Comparison of ENCODE assay signal across 8 cellular contexts in genomic region chrX:108199691-108200090, GRCh38.
A peak's percentile ranks its signal among the peaks of the same experiment; 100 is the strongest.
DNase-seq lines count a peak whose midpoint lies in the region; ATAC-seq and TF ChIP-seq lines count a peak whose summit lies in the region.

No MANE protein-coding gene starts in this region.

- H2BK15ac ChIP-seq in neuronal stem cell (ENCODE audit: low read length): no peak overlapping the region

- H3K27ac ChIP-seq in neuronal stem cell (replicated peaks; ENCODE audit: low read length): no peak overlapping the region

- H3K4ac ChIP-seq in neuronal stem cell (ENCODE audit: low read length): no peak overlapping the region

- peak; percentile 80 for ATAC-seq in GM19438 (IDR thresholded peaks at IDR 0.05; ENCODE audit: low read depth, unreplicated experiment)

- H3K27ac Mint-ChIP-seq in chondrocyte (ENCODE audit: unreplicated experiment): no peak overlapping the region
- no peak overlapping the region for H3K27ac Mint-ChIP-seq in neural crest cell (ENCODE audit: unreplicated experiment)

- TF ChIP-seq CTCF in chondrocyte (IDR thresholded peaks at IDR 0.05) (peak; percentile 89), neural crest cell (conservative IDR thresholded peaks at IDR 0.05) (peak; percentile 75)

- no peaks in the 10 kb centered on the region for H3K4me1 ChIP-seq in neuronal stem cell (ENCODE audit: control insufficient read depth in 2 of 2, insufficient read depth in 1 of 2, low read depth in 1 of 2, low read length in 2 of 2)

- no peak overlapping the region for H2AK5ac ChIP-seq in neuronal stem cell (ENCODE audit: low read depth, low read length)

- H3K9me3 ChIP-seq in neuronal stem cell (replicated peaks in 1 of 2; ENCODE audit: control insufficient read depth in 2 of 2, insufficient read depth in 1 of 2, low read depth in 1 of 2, low read length in 2 of 2): no peaks in the 10 kb centered on the region

- H3K9me3 Mint-ChIP-seq in chondrocyte (ENCODE audit: low read depth) (no peaks in the 10 kb centered on the region), neural crest cell (peaks cover 2% of the 10 kb centered on the region)

- H3K27me3 Mint-ChIP-seq in chondrocyte (ENCODE audit: low read depth): no peaks in the 10 kb centered on the region
- no peaks in the 10 kb centered on the region for H3K27me3 Mint-ChIP-seq in neural crest cell (ENCODE audit: low read depth)

- WGBS in neuronal stem cell (ENCODE audit: extremely low coverage in 2 of 2, insufficient read length in 2 of 2, insufficient replicate concordance in 1 of 2), 2 donors: no CpG with 5 or more reads among the region's 4 CpGs

- no peaks in the 10 kb centered on the region for H3K79me1 ChIP-seq in neuronal stem cell (ENCODE audit: low read depth, low read length)

- no peak overlapping the region for H4K91ac ChIP-seq in neuronal stem cell (ENCODE audit: low read depth, low read length, poor library complexity)

- H3K4me1 Mint-ChIP-seq in chondrocyte (ENCODE audit: low read depth): peaks cover 2% of the 10 kb centered on the region
- H3K4me1 Mint-ChIP-seq in neural crest cell: no peaks in the 10 kb centered on the region

- no peak overlapping the region for H2BK5ac ChIP-seq in neuronal stem cell (ENCODE audit: low read length)

- no peak overlapping the region for H2BK120ac ChIP-seq in neuronal stem cell (ENCODE audit: low read depth, low read length)

- no peak overlapping the region for H3K4me2 ChIP-seq in neuronal stem cell (ENCODE audit: insufficient read depth, low read length, poor library complexity, severe bottlenecking)

- no peak overlapping the region for H2AFZ ChIP-seq in neuronal stem cell (ENCODE audit: low read length)

- no peak overlapping the region for H3K14ac ChIP-seq in neuronal stem cell (ENCODE audit: low read length)

- H3K23ac ChIP-seq in neuronal stem cell (ENCODE audit: low read depth, low read length, poor library complexity): no peak overlapping the region

- no peaks in the 10 kb centered on the region for H3K36me3 Mint-ChIP-seq in chondrocyte (ENCODE audit: low read depth)
- H3K36me3 Mint-ChIP-seq in neural crest cell (ENCODE audit: low read depth): no peaks in the 10 kb centered on the region

- no peaks in the 10 kb centered on the region for H3K27me3 ChIP-seq in neuronal stem cell (ENCODE audit: control insufficient read depth in 3 of 3, insufficient read depth in 3 of 3, low read depth in 1 of 3, low read length in 3 of 3)

- H2BK12ac ChIP-seq in neuronal stem cell (ENCODE audit: low read length): no peak overlapping the region

- H3K4me3 Mint-ChIP-seq in chondrocyte (ENCODE audit: unreplicated experiment) (no peak overlapping the region), neural crest cell (no peak overlapping the region)

- H3K4me3 ChIP-seq in neuronal stem cell (ENCODE audit: low read length in 2 of 2): no peak overlapping the region

- H3K9ac ChIP-seq in neuronal stem cell (ENCODE audit: low read depth, low read length, poor library complexity): no peak overlapping the region

- H4K8ac ChIP-seq in neuronal stem cell (ENCODE audit: low read depth, low read length): no peak overlapping the region

- DNase-seq in DMS53 treated with DMSO at 0.1 percent for 48 hours (lab: John Stamatoyannopoulos, UW; ENCODE audit: unreplicated experiment): peak; percentile 6
- DNase-seq in NCI-H2171 (lab: John Stamatoyannopoulos, UW): peak; percentile 51
- no peak for DNase-seq in chondrocyte (ENCODE audit: low spot score)
- peak; percentile 45 for DNase-seq in neural crest cell (ENCODE audit: low read depth, low spot score)
- DNase-seq in neuronal stem cell (ENCODE audit: low spot score): no peak
- no peak for DNase-seq in activated T-cell treated with anti-CD3 and anti-CD28 coated beads for 4 hours
- DNase-seq in stimulated activated naive CD4-positive, alpha-beta T cell treated with Interleukin-2 at 50 U/mL for 16 hours (lab: John Stamatoyannopoulos, UW): no peak

- H3K18ac ChIP-seq in neuronal stem cell (ENCODE audit: low read length): no peak overlapping the region

- H3K36me3 ChIP-seq in neuronal stem cell (replicated peaks in 1 of 2; ENCODE audit: control insufficient read depth in 2 of 2, insufficient read depth in 2 of 2, low read length in 2 of 2): no peaks in the 10 kb centered on the region

Comparison
In these comparisons a context has a peak if more than half of its experiments do, and no peak if none do; other contexts are left out.
1. DNase-seq: peak in DMS53 treated with DMSO at 0.1 percent for 48 hours (single experiment), NCI-H2171 (single experiment) and neural crest cell (single experiment); none in chondrocyte (single experiment), neuronal stem cell (single experiment), activated T-cell treated with anti-CD3 and anti-CD28 coated beads for 4 hours (single experiment) and stimulated activated naive CD4-positive, alpha-beta T cell treated with Interleukin-2 at 50 U/mL for 16 hours (single experiment).